Comparison of ENCODE assay signal across 18 cellular contexts in the genomic region with DNA sequence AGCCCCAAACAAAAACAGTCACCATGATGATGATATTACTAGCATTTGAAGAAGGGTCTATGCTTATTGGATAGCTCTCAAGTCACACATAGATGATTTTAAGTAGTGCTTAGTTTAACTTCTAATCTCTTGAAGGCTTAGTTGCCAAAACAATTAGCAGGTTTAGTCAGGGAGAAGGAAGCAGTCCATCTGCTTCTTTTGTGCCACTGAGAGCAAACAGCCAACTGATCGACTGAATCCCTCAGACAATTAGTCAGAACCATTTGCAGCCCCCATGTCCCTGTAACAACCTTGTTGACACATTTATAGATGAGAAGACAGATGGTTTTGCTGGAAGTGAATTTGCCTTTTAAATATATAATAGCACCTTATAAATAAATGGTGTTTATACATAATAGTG.
"Had no signal": no experiment of that assay in that cellular context is flagged by ENCODE, and none has a peak within 500 bp of the region (broad histone marks: within the 10 kb centered on the region; RNA-seq: fewer than 3 reads in every experiment).

No MANE protein-coding gene starts in this region.

- H3K27me3 ChIP-seq: heart left ventricle, right atrium auricular region, tibial artery had no signal

- H3K27me3 Mint-ChIP-seq: activated B cell treated with CpG ODN at 0.5 μM for 24 hours; activated CD4-positive, alpha-beta T cell treated with anti-CD3 and anti-CD28 coated beads, Interleukin-2, amount 10 ng/mL, durations not matched to agents 7 days and 5 days; activated naive CD8-positive, alpha-beta T cell treated with anti-CD3 and anti-CD28 coated beads, Interleukin-2, amount 50 U/mL, for 24 hours; dendritic cell treated with granulocyte-macrophage colony-stimulating factor and Interleukin-4, amounts not matched to agents 40 ng/mL and 50 ng/mL, for 4 days; stimulated activated naive B cell treated with anti-CD40 and anti-IgM and Interleukin-4, amounts not matched to agents 10 μg/mL and 1 μg/mL and 100 μg/mL, for 72 hours had no signal

- DNase-seq: activated B cell treated with CpG ODN at 0.5 μM for 24 hours; activated CD4-positive, alpha-beta T cell treated with anti-CD3 and anti-CD28 coated beads, Interleukin-2, amount 10 ng/mL, durations not matched to agents 7 days and 5 days; activated CD8-positive, alpha-beta memory T cell treated with anti-CD3 and anti-CD28 coated beads for 24 hours; activated naive CD4-positive, alpha-beta T cell treated with anti-CD3 and anti-CD28 coated beads for 36 hours; activated naive CD8-positive, alpha-beta T cell treated with anti-CD3 and anti-CD28 coated beads, Interleukin-2, amount 50 U/mL, for 24 hours; effector memory CD4-positive, alpha-beta T cell; heart left ventricle; mesendoderm; natural killer cell; nucleus accumbens; posterior cingulate gyrus; stimulated activated CD4-positive, alpha-beta T cell treated with anti-CD3 and anti-CD28 coated beads, Interleukin-15, amount 100 ng/mL, for 24 hours; stimulated activated CD4-positive, alpha-beta T cell treated with anti-CD3 and anti-CD28 coated beads, Interleukin-4, amount 100 ng/mL, for 1 hour; stimulated activated naive B cell treated with anti-CD40 and anti-IgM and Interleukin-4, amounts not matched to agents 10 μg/mL and 1 μg/mL and 100 μg/mL, for 72 hours; tibial artery had no signal

- H3K4me3 ChIP-seq: heart left ventricle, right atrium auricular region, skin epidermis, tibial artery had no signal

- H3K4me1 ChIP-seq: heart left ventricle, right atrium auricular region, tibial artery had no signal

- H3K4me3 Mint-ChIP-seq: activated B cell treated with CpG ODN at 0.5 μM for 24 hours; activated CD4-positive, alpha-beta T cell treated with anti-CD3 and anti-CD28 coated beads, Interleukin-2, amount 10 ng/mL, durations not matched to agents 7 days and 5 days; activated naive CD4-positive, alpha-beta T cell treated with anti-CD3 and anti-CD28 coated beads for 36 hours; activated naive CD8-positive, alpha-beta T cell treated with anti-CD3 and anti-CD28 coated beads, Interleukin-2, amount 50 U/mL, for 24 hours; dendritic cell treated with granulocyte-macrophage colony-stimulating factor and Interleukin-4, amounts not matched to agents 40 ng/mL and 50 ng/mL, for 4 days; natural killer cell; stimulated activated naive B cell treated with anti-CD40 and anti-IgM and Interleukin-4, amounts not matched to agents 10 μg/mL and 1 μg/mL and 100 μg/mL, for 72 hours had no signal

- H3K27ac Mint-ChIP-seq: activated B cell treated with CpG ODN at 0.5 μM for 24 hours; activated CD4-positive, alpha-beta T cell treated with anti-CD3 and anti-CD28 coated beads, Interleukin-2, amount 10 ng/mL, durations not matched to agents 7 days and 5 days; activated naive CD4-positive, alpha-beta T cell treated with anti-CD3 and anti-CD28 coated beads for 36 hours; activated naive CD8-positive, alpha-beta T cell treated with anti-CD3 and anti-CD28 coated beads, Interleukin-2, amount 50 U/mL, for 24 hours; dendritic cell treated with granulocyte-macrophage colony-stimulating factor and Interleukin-4, amounts not matched to agents 40 ng/mL and 50 ng/mL, for 4 days; natural killer cell; stimulated activated naive B cell treated with anti-CD40 and anti-IgM and Interleukin-4, amounts not matched to agents 10 μg/mL and 1 μg/mL and 100 μg/mL, for 72 hours had no signal

- H3K9me3 Mint-ChIP-seq: activated B cell treated with CpG ODN at 0.5 μM for 24 hours; activated naive CD4-positive, alpha-beta T cell treated with anti-CD3 and anti-CD28 coated beads for 36 hours; dendritic cell treated with granulocyte-macrophage colony-stimulating factor and Interleukin-4, amounts not matched to agents 40 ng/mL and 50 ng/mL, for 4 days; stimulated activated naive B cell treated with anti-CD40 and anti-IgM and Interleukin-4, amounts not matched to agents 10 μg/mL and 1 μg/mL and 100 μg/mL, for 72 hours had no signal

- H3K9me3 ChIP-seq: heart left ventricle, right atrium auricular region, tibial artery had no signal

- H3K27ac ChIP-seq: heart left ventricle, right atrium auricular region, skin epidermis, tibial artery had no signal

- H3K4me1 Mint-ChIP-seq: activated B cell treated with CpG ODN at 0.5 μM for 24 hours; activated CD4-positive, alpha-beta T cell treated with anti-CD3 and anti-CD28 coated beads, Interleukin-2, amount 10 ng/mL, durations not matched to agents 7 days and 5 days; activated naive CD8-positive, alpha-beta T cell treated with anti-CD3 and anti-CD28 coated beads, Interleukin-2, amount 50 U/mL, for 24 hours; natural killer cell; stimulated activated naive B cell treated with anti-CD40 and anti-IgM and Interleukin-4, amounts not matched to agents 10 μg/mL and 1 μg/mL and 100 μg/mL, for 72 hours had no signal

- H3K36me3 ChIP-seq: heart left ventricle, right atrium auricular region, tibial artery had no signal

- ATAC-seq: activated naive CD8-positive, alpha-beta T cell treated with anti-CD3 and anti-CD28 coated beads, Interleukin-2, amount 50 U/mL, for 24 hours; heart left ventricle; natural killer cell; stimulated activated naive B cell treated with anti-CD40 and anti-IgM and Interleukin-4, amounts not matched to agents 10 μg/mL and 1 μg/mL and 100 μg/mL, for 72 hours had no signal

- H3K36me3 Mint-ChIP-seq: natural killer cell; stimulated activated naive B cell treated with anti-CD40 and anti-IgM and Interleukin-4, amounts not matched to agents 10 μg/mL and 1 μg/mL and 100 μg/mL, for 72 hours had no signal
